In genomic region chr2:219551863-219552381, GRCh38 we compare ENCODE assay signal across 6 cellular contexts. TPM values are rescaled to one million over a fixed set of nuclear protein-coding genes. Genes with fewer than 3 reads are reported as not detected.
A peak's percentile ranks its signal among the peaks of the same experiment; 100 is the strongest.
DNase-seq lines count a peak whose midpoint lies in the region; ATAC-seq, FAIRE-seq and TF ChIP-seq lines count a peak whose summit lies in the region.

No MANE protein-coding gene starts in this region.

- intact Hi-C loops in left colon (cut with DNase I, micrococcal nuclease), result no loop called here

- H3K27ac Mint-ChIP-seq in T-helper 2 cell treated with Interferon-gamma antibody and Interleukin-4, amounts not matched to agents 5 μg/mL and 100 μg/mL, for 36 hours, result no peak overlapping the region

- CTCF ChIA-PET in AG04449 (lab: Yijun Ruan, JAX), result interaction anchor here (0.9 to 7.0 kb wide), 10 partner anchors 9 to 149 kb away, joined by 3 to 72 read pairs (median 7); no protein-coding TSS in a partner anchor

- peak; percentile 19 for ATAC-seq in left colon

- H3K4me1 Mint-ChIP-seq in T-helper 2 cell treated with Interferon-gamma antibody and Interleukin-4, amounts not matched to agents 5 μg/mL and 100 μg/mL, for 36 hours (ENCODE audit: low read depth), result peaks cover 5% of the 10 kb centered on the region

- TF ChIP-seq POLR2A in H54 (IDR thresholded peaks at IDR 0.05; ENCODE audit: low read depth, low read length), result no peak

- FAIRE-seq in H54 (lab: Jason Lieb, UNC), result no peak

- no peaks in the 10 kb centered on the region for H3K36me3 Mint-ChIP-seq in T-helper 2 cell treated with Interferon-gamma antibody and Interleukin-4, amounts not matched to agents 5 μg/mL and 100 μg/mL, for 36 hours (ENCODE audit: low read depth)

- peak overlapping the region; percentile 79 for H3K4me3 Mint-ChIP-seq in T-helper 2 cell treated with Interferon-gamma antibody and Interleukin-4, amounts not matched to agents 5 μg/mL and 100 μg/mL, for 36 hours

- DNase-seq in AG04449 (ENCODE audit: low read depth, low spot score) (no peak), H54 (ENCODE audit: insufficient read length, low spot score) (peak; percentile 49), left colon (no peak), AML-193 (lab: John Stamatoyannopoulos, UW) (no peak), NCI-H2081 treated with DMSO at 0.1 percent for 48 hours (lab: John Stamatoyannopoulos, UW) (no peak)
- DNase-seq in T-helper 2 cell treated with Interferon-gamma antibody and Interleukin-4, amounts not matched to agents 5 μg/mL and 100 μg/mL, for 36 hours (ENCODE audit: low spot score), result no peak

- H3K4me3 ChIP-seq in AG04449 (ENCODE audit: low read depth, low read length), result peak overlapping the region; percentile 73

- no peak for TF ChIP-seq CTCF in AG04449 (IDR thresholded peaks at IDR 0.05; ENCODE audit: insufficient read depth, low read length, missing control alignments)

- POLR2A ChIA-PET in AG04449 (lab: Yijun Ruan, JAX), result interaction anchor here (0.7 to 2.0 kb wide), 5 partner anchors 8 to 53 kb away, joined by 3 to 9 read pairs (median 7); partner anchors contain the start of genes CHPF, GMPPA, INHA and OBSL1

- H3K27me3 Mint-ChIP-seq in T-helper 2 cell treated with Interferon-gamma antibody and Interleukin-4, amounts not matched to agents 5 μg/mL and 100 μg/mL, for 36 hours (ENCODE audit: low read depth), result peaks cover 29% of the 10 kb centered on the region

- no peaks in the 10 kb centered on the region for H3K9me3 Mint-ChIP-seq in T-helper 2 cell treated with Interferon-gamma antibody and Interleukin-4, amounts not matched to agents 5 μg/mL and 100 μg/mL, for 36 hours

RNA-seq across cellular contexts. Expression of gene TMEM198, which starts 8.1 kb away (rescaled TPM):
- 1 to 10 TPM; 1.4 to 1.6 TPM for total RNA-seq in left colon

RNA-seq across cellular contexts. Expression of gene CHPF, which starts 8.3 kb away (rescaled TPM):
- total RNA-seq in left colon, result 10 to 100 TPM; 27.8 to 37.2 TPM

RNA-seq across cellular contexts. Expression of gene OBSL1, which starts 19.4 kb away (rescaled TPM):
- total RNA-seq in left colon, result 10 to 100 TPM; 11.0 to 11.9 TPM

RNA-seq across cellular contexts. Expression of gene INHA, which starts 20.2 kb away (rescaled TPM):
- total RNA-seq in left colon, result not detected

RNA-seq across cellular contexts. Expression of gene ASIC4, which starts 37.6 kb away (rescaled TPM):
- total RNA-seq in left colon, result not detected
